Comparison of ENCODE assay signal across 8 cellular contexts in the genomic region with DNA sequence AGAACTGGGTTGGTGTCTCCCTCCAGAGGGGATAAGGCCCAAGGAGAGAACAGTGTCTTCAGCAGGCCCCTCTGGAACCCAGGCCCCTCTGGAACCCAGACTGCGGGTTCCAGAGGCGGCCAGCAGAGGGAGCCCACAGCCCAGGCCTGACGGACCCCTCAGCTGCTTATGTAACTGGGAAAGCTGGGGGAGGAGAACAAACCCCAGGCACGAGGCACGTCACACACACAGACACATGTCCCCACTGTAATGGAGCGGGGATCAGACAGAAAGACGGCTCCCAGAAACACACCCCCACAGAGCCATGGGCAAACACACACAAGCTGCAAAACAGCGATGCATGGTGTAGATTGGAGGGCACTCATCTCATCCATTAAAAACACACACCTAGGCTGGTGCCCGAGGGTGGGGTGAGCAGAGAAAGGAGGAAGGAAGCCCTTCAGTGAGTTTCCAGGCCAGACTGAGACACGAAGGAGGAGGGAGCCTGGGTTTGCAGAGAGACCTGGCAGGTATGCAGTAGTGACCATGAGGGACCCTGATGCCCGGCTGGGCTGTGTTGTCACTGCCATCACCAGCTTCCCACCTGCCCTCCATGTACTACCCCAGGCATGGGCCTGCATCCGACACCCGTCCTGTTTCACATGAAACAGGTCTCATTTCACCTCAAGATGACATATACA. TPM values are rescaled to one million over a fixed set of nuclear protein-coding genes. Genes with fewer than 3 reads are reported as not detected.
DNase-seq lines count a peak whose midpoint lies in the region; ATAC-seq, FAIRE-seq and TF ChIP-seq lines count a peak whose summit lies in the region.

No MANE protein-coding gene starts in this region.

- H3K9me3 Mint-ChIP-seq in activated T-cell treated with anti-CD3 and anti-CD28 coated beads, Interleukin-2, amount 50 U/mL, for 4 hours: no peaks in the 10 kb centered on the region
- no peaks in the 10 kb centered on the region for H3K9me3 Mint-ChIP-seq in naive thymus-derived CD8-positive, alpha-beta T cell
- H3K9me3 Mint-ChIP-seq in stimulated activated naive B cell treated with anti-CD40 and anti-IgM and Interleukin-4, amounts not matched to agents 10 μg/mL and 1 μg/mL and 100 μg/mL, for 72 hours: no peaks in the 10 kb centered on the region

- TF ChIP-seq EP300 in esophagus muscularis mucosa (IDR thresholded peaks at IDR 0.05): no peak

- H3K4me3 Mint-ChIP-seq in activated T-cell treated with anti-CD3 and anti-CD28 coated beads, Interleukin-2, amount 50 U/mL, for 4 hours: no peak overlapping the region
- peak overlapping the region; percentile 29 to 86 (median 71) for H3K4me3 Mint-ChIP-seq in naive thymus-derived CD8-positive, alpha-beta T cell
- H3K4me3 Mint-ChIP-seq in stimulated activated naive B cell treated with anti-CD40 and anti-IgM and Interleukin-4, amounts not matched to agents 10 μg/mL and 1 μg/mL and 100 μg/mL, for 72 hours: peak overlapping the region; percentile 72 to 75

- H3K4me3 ChIP-seq in esophagus muscularis mucosa: peak overlapping the region in 1 of 4 donors; percentile 9

- H3K27me3 ChIP-seq in esophagus muscularis mucosa: no peaks in the 10 kb centered on the region

- TF ChIP-seq POLR2A in GM12892 (IDR thresholded peaks at IDR 0.05; ENCODE audit: low read depth, low read length): no peak
- TF ChIP-seq POLR2A in esophagus muscularis mucosa (IDR thresholded peaks at IDR 0.05; ENCODE audit: low read depth): no peak

- peak overlapping the region; percentile 95 to 100 (median 99) for H3K27ac Mint-ChIP-seq in naive thymus-derived CD8-positive, alpha-beta T cell
- peak overlapping the region; percentile 38 for H3K27ac Mint-ChIP-seq in stimulated activated naive B cell treated with anti-CD40 and anti-IgM and Interleukin-4, amounts not matched to agents 10 μg/mL and 1 μg/mL and 100 μg/mL, for 72 hours

- no peaks in the 10 kb centered on the region for H3K9me3 ChIP-seq in esophagus muscularis mucosa

- peak; percentile 15 to 20 for ATAC-seq in activated T-cell treated with anti-CD3 and anti-CD28 coated beads, Interleukin-2, amount 50 U/mL, for 4 hours
- peak; percentile 42 to 43 for ATAC-seq in naive thymus-derived CD8-positive, alpha-beta T cell
- peak; percentile 40 to 45 for ATAC-seq in stimulated activated naive B cell treated with anti-CD40 and anti-IgM and Interleukin-4, amounts not matched to agents 10 μg/mL and 1 μg/mL and 100 μg/mL, for 72 hours (replicated peaks)
- no peak for ATAC-seq in GM21737 (IDR thresholded peaks at IDR 0.05; ENCODE audit: unreplicated experiment)

- POLR2A ChIA-PET in naive thymus-derived CD8-positive, alpha-beta T cell (lab: Charles Lee): interaction anchor here (0.6 to 2.2 kb wide), 9 partner anchors 16 to 193 kb away, joined by 3 to 25 read pairs (median 4); a partner anchor contains a TSS

- 7% methylated on average over 6 of the region's 13 CpGs for WGBS in esophagus muscularis mucosa

- no peaks in the 10 kb centered on the region for H3K36me3 Mint-ChIP-seq in activated T-cell treated with anti-CD3 and anti-CD28 coated beads, Interleukin-2, amount 50 U/mL, for 4 hours (ENCODE audit: insufficient read depth)
- H3K36me3 Mint-ChIP-seq in naive thymus-derived CD8-positive, alpha-beta T cell: no peaks in the 10 kb centered on the region
- no peaks in the 10 kb centered on the region for H3K36me3 Mint-ChIP-seq in stimulated activated naive B cell treated with anti-CD40 and anti-IgM and Interleukin-4, amounts not matched to agents 10 μg/mL and 1 μg/mL and 100 μg/mL, for 72 hours

- peak in 2 of 3 experiments; percentile 97 to 100 for TF ChIP-seq CTCF in esophagus muscularis mucosa (IDR thresholded peaks at IDR 0.05)

- peaks cover 49% of the 10 kb centered on the region for H3K4me1 Mint-ChIP-seq in activated T-cell treated with anti-CD3 and anti-CD28 coated beads, Interleukin-2, amount 50 U/mL, for 4 hours (ENCODE audit: low read depth)
- H3K4me1 Mint-ChIP-seq in naive thymus-derived CD8-positive, alpha-beta T cell: peaks cover 34 to 69% (median 66%) of the 10 kb centered on the region in 4 donors
- H3K4me1 Mint-ChIP-seq in stimulated activated naive B cell treated with anti-CD40 and anti-IgM and Interleukin-4, amounts not matched to agents 10 μg/mL and 1 μg/mL and 100 μg/mL, for 72 hours: peaks cover 36 to 39% of the 10 kb centered on the region in 2 donors

- H3K27me3 Mint-ChIP-seq in activated T-cell treated with anti-CD3 and anti-CD28 coated beads, Interleukin-2, amount 50 U/mL, for 4 hours (ENCODE audit: low read depth): no peaks in the 10 kb centered on the region
- no peaks in the 10 kb centered on the region for H3K27me3 Mint-ChIP-seq in naive thymus-derived CD8-positive, alpha-beta T cell
- H3K27me3 Mint-ChIP-seq in stimulated activated naive B cell treated with anti-CD40 and anti-IgM and Interleukin-4, amounts not matched to agents 10 μg/mL and 1 μg/mL and 100 μg/mL, for 72 hours: peaks cover 0 to 5% of the 10 kb centered on the region in 2 donors

- peaks cover 52 to 76% (median 71%) of the 10 kb centered on the region in 4 donors for H3K4me1 ChIP-seq in esophagus muscularis mucosa

- peak; percentile 83 for DNase-seq in GM12892 (ENCODE audit: insufficient read length)
- DNase-seq in LoVo (ENCODE audit: low spot score): peak; percentile 50
- DNase-seq in RKO (ENCODE audit: low spot score): peak; percentile 77
- peak; percentile 70 for DNase-seq in activated T-cell treated with anti-CD3 and anti-CD28 coated beads, Interleukin-2, amount 50 U/mL, for 4 hours
- no peak for DNase-seq in esophagus muscularis mucosa (ENCODE audit: extremely low spot score)
- peak; percentile 62 to 91 (median 80) for DNase-seq in naive thymus-derived CD8-positive, alpha-beta T cell
- DNase-seq in stimulated activated naive B cell treated with anti-CD40 and anti-IgM and Interleukin-4, amounts not matched to agents 10 μg/mL and 1 μg/mL and 100 μg/mL, for 72 hours: peak; percentile 51

- H3K27ac ChIP-seq in esophagus muscularis mucosa (replicated peaks in 1 of 4): peak overlapping the region; percentile 94 to 98 (median 96)

- H3K36me3 ChIP-seq in esophagus muscularis mucosa: no peaks in the 10 kb centered on the region

- peak; percentile 92 for FAIRE-seq in GM12892 (lab: Jason Lieb, UNC)

- intact Hi-C loops in esophagus muscularis mucosa (cut with DNase I): loop anchor here (2.0 kb wide), 3 partner anchors 92 to 152 kb away; no protein-coding TSS in a partner anchor

RNA-seq across cellular contexts. Expression of a gene that starts 2.8 kb away (rescaled TPM):
- 4.2 TPM for polyA plus RNA-seq in GM12892 (2012; ENCODE audit: missing spikeins)
- total RNA-seq in activated T-cell treated with anti-CD3 and anti-CD28 coated beads, Interleukin-2, amount 50 U/mL, for 4 hours: 10 to 100 TPM; 30.5 to 45.7 (median 43.1) TPM
- 10 to 100 TPM; 12.0 to 27.0 (median 21.9) TPM for total RNA-seq in esophagus muscularis mucosa
- 10 to 100 TPM; 67.9 to 71.5 TPM for total RNA-seq in naive thymus-derived CD8-positive, alpha-beta T cell
- polyA plus RNA-seq in naive thymus-derived CD8-positive, alpha-beta T cell: 10 to 100 TPM; 40.2 to 74.5 (median 56.9) TPM

RNA-seq across cellular contexts. Expression of a gene that starts 14.4 kb away (rescaled TPM):
- not detected for polyA plus RNA-seq in GM12892 (2012; ENCODE audit: missing spikeins)
- not detected for total RNA-seq in activated T-cell treated with anti-CD3 and anti-CD28 coated beads, Interleukin-2, amount 50 U/mL, for 4 hours
- 100 to 1,000 TPM; 101 to 214 (median 130) TPM for total RNA-seq in esophagus muscularis mucosa
- total RNA-seq in naive thymus-derived CD8-positive, alpha-beta T cell: not detected
- polyA plus RNA-seq in naive thymus-derived CD8-positive, alpha-beta T cell: not detected

RNA-seq across cellular contexts. Expression of a gene that starts 19.8 kb away (rescaled TPM):
- not detected for polyA plus RNA-seq in GM12892 (2012; ENCODE audit: missing spikeins)
- not detected for total RNA-seq in activated T-cell treated with anti-CD3 and anti-CD28 coated beads, Interleukin-2, amount 50 U/mL, for 4 hours
- total RNA-seq in esophagus muscularis mucosa: not detected
- not detected for total RNA-seq in naive thymus-derived CD8-positive, alpha-beta T cell
- polyA plus RNA-seq in naive thymus-derived CD8-positive, alpha-beta T cell: under 1 TPM; 0.03 to 0.20 (median 0.10) TPM

RNA-seq across cellular contexts. Expression of a gene that starts 31.2 kb away (rescaled TPM):
- polyA plus RNA-seq in GM12892 (2012; ENCODE audit: missing spikeins): 0.15 TPM
- under 1 TPM in 1 of 3 donors, not detected in 2; 0.32 TPM for total RNA-seq in activated T-cell treated with anti-CD3 and anti-CD28 coated beads, Interleukin-2, amount 50 U/mL, for 4 hours
- under 1 TPM in 1 of 4 donors, not detected in 3; 0.06 TPM for total RNA-seq in esophagus muscularis mucosa
- total RNA-seq in naive thymus-derived CD8-positive, alpha-beta T cell: not detected
- polyA plus RNA-seq in naive thymus-derived CD8-positive, alpha-beta T cell: under 1 TPM in 1 of 3 donors, not detected in 2; 0.29 TPM

RNA-seq across cellular contexts. Expression of a gene that starts 50.2 kb away (rescaled TPM):
- 1.7 TPM for polyA plus RNA-seq in GM12892 (2012; ENCODE audit: missing spikeins)
- total RNA-seq in activated T-cell treated with anti-CD3 and anti-CD28 coated beads, Interleukin-2, amount 50 U/mL, for 4 hours: not detected
- 1 to 10 TPM in 1 of 4 donors, under 1 TPM in 2, not detected in 1; 0.17 to 2.1 (median 0.98) TPM for total RNA-seq in esophagus muscularis mucosa
- total RNA-seq in naive thymus-derived CD8-positive, alpha-beta T cell: not detected
- polyA plus RNA-seq in naive thymus-derived CD8-positive, alpha-beta T cell: not detected

Comparison
In these comparisons a context has a peak if more than half of its experiments do, and no peak if none do; other contexts are left out.
1. RNA of a gene that starts 14.4 kb away (total RNA-seq): 101 to 214 TPM in esophagus muscularis mucosa; not detected in activated T-cell treated with anti-CD3 and anti-CD28 coated beads, Interleukin-2, amount 50 U/mL, for 4 hours and not detected in naive thymus-derived CD8-positive, alpha-beta T cell; every median in the first group is over 10 times any median in the second.